In the genomic region with DNA sequence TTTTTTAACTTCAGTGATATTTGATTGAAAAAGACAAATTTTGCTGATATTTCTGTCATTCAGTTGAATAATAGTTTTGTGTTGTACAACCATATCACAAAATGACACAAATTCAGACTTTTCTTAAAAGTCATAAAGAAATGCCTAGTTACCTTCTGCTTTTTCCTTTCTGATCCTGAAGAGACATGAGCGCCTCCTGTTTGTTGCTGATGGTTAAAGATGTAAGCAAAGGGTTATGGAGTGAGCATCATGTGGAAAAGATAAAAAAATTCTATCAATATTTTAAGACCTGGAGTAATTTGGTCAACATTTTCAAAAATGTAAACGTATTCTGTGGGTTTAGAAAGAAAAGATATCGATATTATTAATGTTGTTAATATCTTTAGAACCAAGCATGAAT, we compare ENCODE assay signal across 21 cellular contexts.
DNase-seq lines count a peak whose midpoint lies in the region; ATAC-seq, FAIRE-seq and TF ChIP-seq lines count a peak whose summit lies in the region.
"Had no signal": no experiment of that assay in that cellular context is flagged by ENCODE, and none has a peak within 500 bp of the region (broad histone marks: within the 10 kb centered on the region; RNA-seq: fewer than 3 reads in every experiment).

No MANE protein-coding gene starts in this region.

- no peak overlapping the region for H2BK120ac ChIP-seq in H1 (replicated peaks; ENCODE audit: low read depth, low read length)

- H3K79me1 ChIP-seq in H1 (ENCODE audit: low read depth, low read length), result no peaks in the 10 kb centered on the region

- no peak overlapping the region for H3K4ac ChIP-seq in H1 (replicated peaks; ENCODE audit: insufficient read length, low read depth, low read length)

- H3K36me3 ChIP-seq in SK-N-SH (replicated peaks in 1 of 2; ENCODE audit: control insufficient read depth in 1 of 2, insufficient read depth in 2 of 2, low read length in 1 of 2), result no peaks in the 10 kb centered on the region
- H3K36me3 ChIP-seq in H1 (ENCODE audit: control insufficient read depth in 2 of 4, insufficient read depth in 4 of 4, low read length in 3 of 4), result no peaks in the 10 kb centered on the region

- H2AFZ ChIP-seq in SK-N-SH (ENCODE audit: low read depth) (no peak overlapping the region), H1 (ENCODE audit: low read length) (no peak overlapping the region)
- H2AFZ ChIP-seq: PC-9 had no signal

- H2BK20ac ChIP-seq in H1 (ENCODE audit: low read length), result no peak overlapping the region

- DNase-seq in SK-N-SH, result no peak
- DNase-seq in NAMALWA (ENCODE audit: low spot score), result peak; percentile 4
- no peak for DNase-seq in H1 (ENCODE audit: low read depth in 1 of 2, low spot score in 2 of 2)
- DNase-seq in ureter (ENCODE audit: low spot score), result no peak
- DNase-seq in SIG-M5 treated with dmso at 0.1 percent for 504 hours (lab: John Stamatoyannopoulos, UW; ENCODE audit: unreplicated experiment), result no peak
- DNase-seq in stimulated activated CD4-positive, alpha-beta T cell treated with anti-CD3 and anti-CD28 coated beads, Interleukin-4, amount 100 ng/mL, for 1 hour, result no peak
- DNase-seq: DMS79, H7, NCI-H1417, NCI-H187 treated with DMSO at 0.1 percent for 48 hours, NCI-H2107, NCI-H446 treated with DMSO at 0.1 percent for 48 hours, NCI-H526 treated with DMSO at 0.1 percent for 48 hours, PC-9, SIG-M5 had no signal

- H3K18ac ChIP-seq in H1 (ENCODE audit: extremely low read depth, low read length), result no peak overlapping the region

- H2AK5ac ChIP-seq in H1 (ENCODE audit: low read depth, low read length), result no peak overlapping the region

- H3K23me2 ChIP-seq in H1 (ENCODE audit: low read depth, low read length), result no peaks in the 10 kb centered on the region

- TF ChIP-seq EP300 in SK-N-SH (IDR thresholded peaks at IDR 0.05; ENCODE audit: borderline replicate concordance in 1 of 2, low read depth in 1 of 2, low read length in 1 of 2), result no peak
- no peak for TF ChIP-seq EP300 in H1 (IDR thresholded peaks at IDR 0.05; ENCODE audit: borderline replicate concordance in 1 of 2, low read depth in 2 of 2, low read length in 2 of 2)

- peaks cover 25% of the 10 kb centered on the region for H3F3A ChIP-seq in SK-N-SH (replicated peaks; ENCODE audit: insufficient read depth)

- no peak for ATAC-seq in SK-N-SH treated with all-trans-retinoic acid at 6 μM for 48 hours
- no peak for ATAC-seq in HG03097 (IDR thresholded peaks at IDR 0.05; ENCODE audit: low FRiP score, unreplicated experiment)

- H3K27ac ChIP-seq in SK-N-SH (ENCODE audit: low read depth in 2 of 2, low read length in 1 of 2), result no peak overlapping the region
- H3K27ac ChIP-seq in H1 (ENCODE audit: low read depth, low read length), result no peak overlapping the region
- H3K27ac ChIP-seq: HL-60, KMS-11, PC-9, RWPE1 had no signal

- H3K27me3 ChIP-seq in SK-N-SH (ENCODE audit: insufficient read depth) (no peaks in the 10 kb centered on the region), H1 (replicated peaks in 1 of 4; ENCODE audit: control insufficient read depth in 3 of 4, extremely low read depth in 1 of 4, insufficient read depth in 3 of 4, low read length in 3 of 4) (no peaks in the 10 kb centered on the region)

- TF ChIP-seq POLR2A in H1 (IDR thresholded peaks at IDR 0.05; ENCODE audit: control extremely low read depth in 1 of 2, low read depth in 2 of 2, low read length in 2 of 2), result no peak

- no peak overlapping the region for H2BK12ac ChIP-seq in H1 (ENCODE audit: low read depth, low read length)

- H3K4me1 ChIP-seq in SK-N-SH (ENCODE audit: control insufficient read depth in 1 of 2, insufficient read depth in 2 of 2, low read depth in 1 of 2, low read length in 1 of 2) (peaks cover 0 to 21% of the 10 kb centered on the region in 2 experiments; a peak in 1 of 4 replicates), H1 (replicated peaks in 1 of 4; ENCODE audit: control insufficient read depth in 3 of 4, insufficient read depth in 4 of 4, low read length in 3 of 4) (no peaks in the 10 kb centered on the region)

- H3K9ac ChIP-seq in SK-N-SH, result no peak overlapping the region
- H3K9ac ChIP-seq in H1 (replicated peaks in 1 of 4; ENCODE audit: extremely low read depth in 1 of 4, low read depth in 3 of 4, low read length in 3 of 4), result no peak overlapping the region
- H3K9ac ChIP-seq: KMS-11 had no signal

- H3K79me2 ChIP-seq in SK-N-SH (ENCODE audit: insufficient read depth), result no peaks in the 10 kb centered on the region
- no peaks in the 10 kb centered on the region for H3K79me2 ChIP-seq in H1 (ENCODE audit: control insufficient read depth in 1 of 2, insufficient read depth in 2 of 2, low read length in 2 of 2)

- H3K4me3 ChIP-seq in SK-N-SH (ENCODE audit: low read depth in 2 of 2, low read length in 1 of 2) (no peak overlapping the region), H1 (ENCODE audit: extremely low read depth in 1 of 4, insufficient read depth in 2 of 4, low read depth in 3 of 4, low read length in 4 of 4) (no peak overlapping the region)
- H3K4me3 ChIP-seq: PC-9 had no signal

- H4K20me1 ChIP-seq in SK-N-SH (ENCODE audit: insufficient read depth), result no peaks in the 10 kb centered on the region
- no peaks in the 10 kb centered on the region for H4K20me1 ChIP-seq in H1 (replicated peaks in 1 of 2; ENCODE audit: control insufficient read depth in 1 of 2, insufficient read depth in 2 of 2, low read length in 2 of 2)

- no peak for FAIRE-seq in H1 (lab: Jason Lieb, UNC)
- FAIRE-seq: GM19239 had no signal

- no peak for TF ChIP-seq RAD21 in SK-N-SH (IDR thresholded peaks at IDR 0.05; ENCODE audit: low read length)
- peak; percentile 26 to 38; a peak in 1 of 4 replicates for TF ChIP-seq RAD21 in H1 (IDR thresholded peaks at IDR 0.05 in 1 of 2, conservative IDR thresholded peaks at IDR 0.05 in 1 of 2; ENCODE audit: low read depth in 2 of 2, low read length in 2 of 2)

- TF ChIP-seq CTCF in SK-N-SH (IDR thresholded peaks at IDR 0.05) (peak; percentile 26), H1 (IDR thresholded peaks at IDR 0.05; ENCODE audit: control extremely low read depth in 1 of 3, insufficient read depth in 1 of 3, low read depth in 1 of 3, low read length in 3 of 3) (peak in 1 of 3 experiments; percentile 19; a peak in 2 of 4 replicates)

- no peak overlapping the region for H3K14ac ChIP-seq in H1 (ENCODE audit: insufficient read length)

- no peak overlapping the region for H3K4me2 ChIP-seq in SK-N-SH
- no peak overlapping the region for H3K4me2 ChIP-seq in H1 (ENCODE audit: insufficient read depth in 1 of 2, low read depth in 2 of 2, low read length in 2 of 2)
- H3K4me2 ChIP-seq: KMS-11, PC-9 had no signal

- 28% methylated on average over 3 of the region's 3 CpGs for WGBS in SK-N-SH (ENCODE audit: low lambda C conversion rate)
- WGBS in H1 (ENCODE audit: extremely low coverage in 1 of 2, insufficient coverage in 1 of 2, insufficient read length in 1 of 2, insufficient replicate concordance in 2 of 2, low coverage in 1 of 2, low lambda C conversion rate in 2 of 2, missing lambda C conversion rate in 1 of 2), 2 experiments, result 81% methylated on average over 3 of the region's 3 CpGs; no CpG with 5 or more reads in 1 of the 2 experiments

- H3K9me3 ChIP-seq in SK-N-SH, result no peaks in the 10 kb centered on the region
- no peaks in the 10 kb centered on the region for H3K9me3 ChIP-seq in H1 (ENCODE audit: insufficient read depth in 2 of 2, low read depth in 1 of 2, low read length in 1 of 2)

- no peak overlapping the region for H4K8ac ChIP-seq in H1 (ENCODE audit: extremely low read depth, insufficient read depth, low read length)

- H2BK15ac ChIP-seq in H1 (ENCODE audit: low read length), result no peak overlapping the region

- no peak overlapping the region for H4K5ac ChIP-seq in H1 (ENCODE audit: insufficient read length, low read depth, low read length)

- H3K9me2 ChIP-seq in SK-N-SH, result no peaks in the 10 kb centered on the region

- H4K91ac ChIP-seq in H1 (replicated peaks; ENCODE audit: insufficient read length, low read length), result no peak overlapping the region

- H3K23ac ChIP-seq in H1 (ENCODE audit: insufficient read length), result no peak overlapping the region

- no peak overlapping the region for H2BK5ac ChIP-seq in H1 (ENCODE audit: low read depth, low read length)

- CTCF ChIA-PET in SK-N-SH (lab: Yijun Ruan, JAX) (no interaction called here), H1 (lab: Charles Lee; ENCODE audit: partially characterized antibody) (no interaction called here)

- POLR2A ChIA-PET in SK-N-SH (lab: Yijun Ruan, JAX), result no interaction called here
- POLR2A ChIA-PET in H1 (lab: Charles Lee; ENCODE audit: partially characterized antibody), result no interaction called here

- no peak overlapping the region for H3K56ac ChIP-seq in H1 (replicated peaks; ENCODE audit: insufficient read length, low read depth, low read length)

TF ChIP-seq in SK-N-SH, 30 proteins besides CTCF, POLR2A, EP300 and RAD21:
- TF ChIP-seq NRF1 (IDR thresholded peaks at IDR 0.05; ENCODE audit: low read depth, low read length), result no peak

TF ChIP-seq in SK-N-SH treated with all-trans-retinoic acid at 6 μM for 48 hours, 23 proteins besides CTCF, POLR2A, EP300 and RAD21 (continues in another document):
- TF ChIP-seq ESRRG (CRISPR knock-in tag; IDR thresholded peaks at IDR 0.05) (no peak), TOX (CRISPR knock-in tag; IDR thresholded peaks at IDR 0.05; ENCODE audit: borderline replicate concordance) (no peak), PPARA (CRISPR knock-in tag; IDR thresholded peaks at IDR 0.05; ENCODE audit: borderline replicate concordance) (no peak), GLIS3 (CRISPR knock-in tag; IDR thresholded peaks at IDR 0.05) (no peak)

TF ChIP-seq in H1, 55 proteins besides CTCF, POLR2A, EP300 and RAD21 (continues in another document):
- TF ChIP-seq ATF2 (IDR thresholded peaks at IDR 0.05; ENCODE audit: low read length), result no peak
- TF ChIP-seq TEAD4 (IDR thresholded peaks at IDR 0.05; ENCODE audit: low read depth, low read length), result no peak

Comparison
In these comparisons a context has a peak if more than half of its experiments do, and no peak if none do; other contexts are left out.
1. Of the 17 proteins assayed by ChIP-seq in both H1 and SK-N-SH: peak only in H1: RAD21; only in SK-N-SH: none; in both: none; in neither: 15; mixed calls (peak in some experiments, not most) for 1.